2 cellular contexts compared by ENCODE assay signal in the genomic region with DNA sequence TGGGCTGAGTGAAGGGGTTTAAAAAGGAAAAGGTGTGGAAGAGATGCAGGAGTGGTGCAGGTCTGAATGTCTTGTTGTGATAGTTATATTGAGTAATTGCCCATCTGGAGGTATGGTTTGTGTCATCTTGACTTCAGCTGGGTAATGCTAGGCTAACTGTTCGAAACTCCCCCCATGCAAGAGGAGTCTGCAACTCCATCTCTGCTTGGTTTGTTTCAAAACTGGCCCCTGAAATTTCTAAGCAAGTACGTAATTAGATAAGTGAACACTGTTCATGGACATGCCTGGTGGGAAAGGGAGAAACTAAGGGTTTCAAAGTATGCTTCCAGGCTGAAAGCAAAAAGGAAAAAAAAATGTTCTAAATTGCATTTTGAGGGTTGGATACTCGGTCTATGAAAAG.
TF ChIP-seq lines count a peak whose summit lies in the region.

No MANE protein-coding gene starts in this region.

TF ChIP-seq in SK-N-SH treated with all-trans-retinoic acid at 6 μM for 48 hours, 23 proteins besides CTCF, POLR2A, EP300 and RAD21 (continued from another document):
- TF ChIP-seq, protein P1, sequence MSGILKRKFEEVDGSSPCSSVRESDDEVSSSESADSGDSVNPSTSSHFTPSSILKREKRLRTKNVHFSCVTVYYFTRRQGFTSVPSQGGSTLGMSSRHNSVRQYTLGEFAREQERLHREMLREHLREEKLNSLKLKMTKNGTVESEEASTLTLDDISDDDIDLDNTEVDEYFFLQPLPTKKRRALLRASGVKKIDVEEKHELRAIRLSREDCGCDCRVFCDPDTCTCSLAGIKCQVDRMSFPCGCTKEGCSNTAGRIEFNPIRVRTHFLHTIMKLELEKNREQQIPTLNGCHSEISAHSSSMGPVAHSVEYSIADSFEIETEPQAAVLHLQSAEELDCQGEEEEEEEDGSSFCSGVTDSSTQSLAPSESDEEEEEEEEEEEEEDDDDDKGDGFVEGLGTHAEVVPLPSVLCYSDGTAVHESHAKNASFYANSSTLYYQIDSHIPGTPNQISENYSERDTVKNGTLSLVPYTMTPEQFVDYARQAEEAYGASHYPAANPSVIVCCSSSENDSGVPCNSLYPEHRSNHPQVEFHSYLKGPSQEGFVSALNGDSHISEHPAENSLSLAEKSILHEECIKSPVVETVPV (CRISPR knock-in tag; IDR thresholded peaks at IDR 0.05) = no peak
- no peak for TF ChIP-seq PPARA (CRISPR knock-in tag; IDR thresholded peaks at IDR 0.05; ENCODE audit: borderline replicate concordance)
- no peak for TF ChIP-seq BACH2 (CRISPR knock-in tag; IDR thresholded peaks at IDR 0.05; ENCODE audit: borderline replicate concordance)
- no peak for TF ChIP-seq ZFP30 (CRISPR knock-in tag; IDR thresholded peaks at IDR 0.05)
- no peak for TF ChIP-seq ZNF8 (CRISPR knock-in tag; IDR thresholded peaks at IDR 0.05)
- TF ChIP-seq GLIS3 (CRISPR knock-in tag; IDR thresholded peaks at IDR 0.05) = no peak
- TF ChIP-seq, protein P2, sequence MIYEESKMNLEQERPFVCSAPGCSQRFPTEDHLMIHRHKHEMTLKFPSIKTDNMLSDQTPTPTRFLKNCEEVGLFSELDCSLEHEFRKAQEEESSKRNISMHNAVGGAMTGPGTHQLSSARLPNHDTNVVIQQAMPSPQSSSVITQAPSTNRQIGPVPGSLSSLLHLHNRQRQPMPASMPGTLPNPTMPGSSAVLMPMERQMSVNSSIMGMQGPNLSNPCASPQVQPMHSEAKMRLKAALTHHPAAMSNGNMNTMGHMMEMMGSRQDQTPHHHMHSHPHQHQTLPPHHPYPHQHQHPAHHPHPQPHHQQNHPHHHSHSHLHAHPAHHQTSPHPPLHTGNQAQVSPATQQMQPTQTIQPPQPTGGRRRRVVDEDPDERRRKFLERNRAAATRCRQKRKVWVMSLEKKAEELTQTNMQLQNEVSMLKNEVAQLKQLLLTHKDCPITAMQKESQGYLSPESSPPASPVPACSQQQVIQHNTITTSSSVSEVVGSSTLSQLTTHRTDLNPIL (CRISPR knock-in tag; IDR thresholded peaks at IDR 0.05; ENCODE audit: low read depth) = no peak
- TF ChIP-seq ESRRG (CRISPR knock-in tag; IDR thresholded peaks at IDR 0.05) = no peak
- no peak for TF ChIP-seq TCF4 (CRISPR knock-in tag; IDR thresholded peaks at IDR 0.05; ENCODE audit: borderline replicate concordance)
- TF ChIP-seq CSDC2 (CRISPR knock-in tag; IDR thresholded peaks at IDR 0.05) = no peak

TF ChIP-seq in GM23338, 12 proteins besides CTCF, POLR2A, EP300 and RAD21 (continued from another document):
- TF ChIP-seq, protein P3, sequence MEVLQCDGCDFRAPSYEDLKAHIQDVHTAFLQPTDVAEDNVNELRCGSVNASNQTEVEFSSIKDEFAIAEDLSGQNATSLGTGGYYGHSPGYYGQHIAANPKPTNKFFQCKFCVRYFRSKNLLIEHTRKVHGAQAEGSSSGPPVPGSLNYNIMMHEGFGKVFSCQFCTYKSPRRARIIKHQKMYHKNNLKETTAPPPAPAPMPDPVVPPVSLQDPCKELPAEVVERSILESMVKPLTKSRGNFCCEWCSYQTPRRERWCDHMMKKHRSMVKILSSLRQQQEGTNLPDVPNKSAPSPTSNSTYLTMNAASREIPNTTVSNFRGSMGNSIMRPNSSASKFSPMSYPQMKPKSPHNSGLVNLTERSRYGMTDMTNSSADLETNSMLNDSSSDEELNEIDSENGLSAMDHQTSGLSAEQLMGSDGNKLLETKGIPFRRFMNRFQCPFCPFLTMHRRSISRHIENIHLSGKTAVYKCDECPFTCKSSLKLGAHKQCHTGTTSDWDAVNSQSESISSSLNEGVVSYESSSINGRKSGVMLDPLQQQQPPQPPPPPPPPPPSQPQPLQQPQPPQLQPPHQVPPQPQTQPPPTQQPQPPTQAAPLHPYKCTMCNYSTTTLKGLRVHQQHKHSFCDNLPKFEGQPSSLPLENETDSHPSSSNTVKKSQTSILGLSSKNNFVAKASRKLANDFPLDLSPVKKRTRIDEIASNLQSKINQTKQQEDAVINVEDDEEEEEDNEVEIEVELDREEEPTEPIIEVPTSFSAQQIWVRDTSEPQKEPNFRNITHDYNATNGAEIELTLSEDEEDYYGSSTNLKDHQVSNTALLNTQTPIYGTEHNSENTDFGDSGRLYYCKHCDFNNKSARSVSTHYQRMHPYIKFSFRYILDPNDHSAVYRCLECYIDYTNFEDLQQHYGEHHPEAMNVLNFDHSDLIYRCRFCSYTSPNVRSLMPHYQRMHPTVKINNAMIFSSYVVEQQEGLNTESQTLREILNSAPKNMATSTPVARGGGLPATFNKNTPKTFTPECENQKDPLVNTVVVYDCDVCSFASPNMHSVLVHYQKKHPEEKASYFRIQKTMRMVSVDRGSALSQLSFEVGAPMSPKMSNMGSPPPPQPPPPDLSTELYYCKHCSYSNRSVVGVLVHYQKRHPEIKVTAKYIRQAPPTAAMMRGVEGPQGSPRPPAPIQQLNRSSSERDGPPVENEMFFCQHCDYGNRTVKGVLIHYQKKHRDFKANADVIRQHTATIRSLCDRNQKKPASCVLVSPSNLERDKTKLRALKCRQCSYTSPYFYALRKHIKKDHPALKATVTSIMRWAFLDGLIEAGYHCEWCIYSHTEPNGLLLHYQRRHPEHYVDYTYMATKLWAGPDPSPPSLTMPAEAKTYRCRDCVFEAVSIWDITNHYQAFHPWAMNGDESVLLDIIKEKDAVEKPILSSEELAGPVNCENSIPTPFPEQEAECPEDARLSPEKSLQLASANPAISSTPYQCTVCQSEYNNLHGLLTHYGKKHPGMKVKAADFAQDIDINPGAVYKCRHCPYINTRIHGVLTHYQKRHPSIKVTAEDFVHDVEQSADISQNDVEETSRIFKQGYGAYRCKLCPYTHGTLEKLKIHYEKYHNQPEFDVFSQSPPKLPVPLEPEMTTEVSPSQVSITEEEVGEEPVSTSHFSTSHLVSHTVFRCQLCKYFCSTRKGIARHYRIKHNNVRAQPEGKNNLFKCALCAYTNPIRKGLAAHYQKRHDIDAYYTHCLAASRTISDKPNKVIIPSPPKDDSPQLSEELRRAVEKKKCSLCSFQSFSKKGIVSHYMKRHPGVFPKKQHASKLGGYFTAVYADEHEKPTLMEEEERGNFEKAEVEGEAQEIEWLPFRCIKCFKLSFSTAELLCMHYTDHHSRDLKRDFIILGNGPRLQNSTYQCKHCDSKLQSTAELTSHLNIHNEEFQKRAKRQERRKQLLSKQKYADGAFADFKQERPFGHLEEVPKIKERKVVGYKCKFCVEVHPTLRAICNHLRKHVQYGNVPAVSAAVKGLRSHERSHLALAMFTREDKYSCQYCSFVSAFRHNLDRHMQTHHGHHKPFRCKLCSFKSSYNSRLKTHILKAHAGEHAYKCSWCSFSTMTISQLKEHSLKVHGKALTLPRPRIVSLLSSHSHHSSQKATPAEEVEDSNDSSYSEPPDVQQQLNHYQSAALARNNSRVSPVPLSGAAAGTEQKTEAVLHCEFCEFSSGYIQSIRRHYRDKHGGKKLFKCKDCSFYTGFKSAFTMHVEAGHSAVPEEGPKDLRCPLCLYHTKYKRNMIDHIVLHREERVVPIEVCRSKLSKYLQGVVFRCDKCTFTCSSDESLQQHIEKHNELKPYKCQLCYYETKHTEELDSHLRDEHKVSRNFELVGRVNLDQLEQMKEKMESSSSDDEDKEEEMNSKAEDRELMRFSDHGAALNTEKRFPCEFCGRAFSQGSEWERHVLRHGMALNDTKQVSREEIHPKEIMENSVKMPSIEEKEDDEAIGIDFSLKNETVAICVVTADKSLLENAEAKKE (CRISPR knock-in tag; IDR thresholded peaks at IDR 0.05) = no peak
- no peak for TF ChIP-seq EZH2phosphoT487 (IDR thresholded peaks at IDR 0.05; ENCODE audit: unreplicated experiment)
